1 cellular context compared by ENCODE assay signal in the genomic region with DNA sequence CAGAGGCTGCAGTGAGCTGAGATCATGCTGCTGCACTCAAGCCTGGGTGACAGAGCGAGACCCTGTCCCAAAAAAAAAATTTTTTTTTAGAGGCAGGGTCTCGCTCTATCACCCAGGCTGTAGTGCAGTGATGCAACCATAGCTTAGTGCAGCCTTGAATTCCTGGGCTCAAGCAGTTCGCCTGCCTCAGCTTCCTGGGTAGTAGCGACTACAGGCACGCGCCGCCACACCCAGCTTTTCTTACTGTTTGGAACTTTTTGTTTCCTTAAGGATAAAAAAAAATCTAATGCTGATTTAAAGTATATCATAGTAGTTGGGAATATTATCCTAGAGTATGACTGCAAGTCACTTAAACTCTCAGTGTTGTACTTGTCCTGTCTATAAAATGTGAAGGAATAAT.
TF ChIP-seq lines count a peak whose summit lies in the region.

No MANE protein-coding gene starts in this region.

TF ChIP-seq in GM12878, 131 proteins besides CTCF, POLR2A, EP300 and RAD21:
- TF ChIP-seq, protein P1, sequence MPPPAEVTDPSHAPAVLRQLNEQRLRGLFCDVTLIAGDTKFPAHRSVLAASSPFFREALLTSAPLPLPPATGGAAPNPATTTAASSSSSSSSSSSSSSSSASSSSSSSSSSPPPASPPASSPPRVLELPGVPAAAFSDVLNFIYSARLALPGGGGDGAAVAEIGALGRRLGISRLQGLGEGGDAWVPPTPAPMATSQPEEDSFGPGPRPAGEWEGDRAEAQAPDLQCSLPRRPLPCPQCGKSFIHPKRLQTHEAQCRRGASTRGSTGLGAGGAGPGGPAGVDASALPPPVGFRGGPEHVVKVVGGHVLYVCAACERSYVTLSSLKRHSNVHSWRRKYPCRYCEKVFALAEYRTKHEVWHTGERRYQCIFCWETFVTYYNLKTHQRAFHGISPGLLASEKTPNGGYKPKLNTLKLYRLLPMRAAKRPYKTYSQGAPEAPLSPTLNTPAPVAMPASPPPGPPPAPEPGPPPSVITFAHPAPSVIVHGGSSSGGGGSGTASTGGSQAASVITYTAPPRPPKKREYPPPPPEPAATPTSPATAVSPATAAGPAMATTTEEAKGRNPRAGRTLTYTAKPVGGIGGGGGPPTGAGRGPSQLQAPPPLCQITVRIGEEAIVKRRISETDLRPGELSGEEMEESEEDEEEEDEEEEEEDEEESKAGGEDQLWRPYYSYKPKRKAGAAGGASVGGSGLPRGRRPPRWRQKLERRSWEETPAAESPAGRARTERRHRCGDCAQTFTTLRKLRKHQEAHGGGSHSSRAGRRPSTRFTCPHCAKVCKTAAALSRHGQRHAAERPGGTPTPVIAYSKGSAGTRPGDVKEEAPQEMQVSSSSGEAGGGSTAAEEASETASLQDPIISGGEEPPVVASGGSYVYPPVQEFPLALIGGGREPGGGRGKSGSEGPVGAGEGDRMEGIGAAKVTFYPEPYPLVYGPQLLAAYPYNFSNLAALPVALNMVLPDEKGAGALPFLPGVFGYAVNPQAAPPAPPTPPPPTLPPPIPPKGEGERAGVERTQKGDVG (CRISPR knock-in tag; IDR thresholded peaks at IDR 0.05) = no peak
